ENCODE assay signal across 23 cellular contexts in genomic region chr7:6032167-6032566, GRCh38. TPM values are rescaled to one million over a fixed set of nuclear protein-coding genes. Genes with fewer than 3 reads are reported as not detected.
DNase-seq lines count a peak whose midpoint lies in the region; ATAC-seq, FAIRE-seq and TF ChIP-seq lines count a peak whose summit lies in the region.
"Had no signal": no experiment of that assay in that cellular context is flagged by ENCODE, and none has a peak within 500 bp of the region (broad histone marks: within the 10 kb centered on the region; RNA-seq: fewer than 3 reads in every experiment).

No MANE protein-coding gene starts in this region.

- TF ChIP-seq POLR2A in K562 (conservative IDR thresholded peaks at IDR 0.05) (no peak), H54 (IDR thresholded peaks at IDR 0.05; ENCODE audit: low read depth, low read length) (no peak)

- ATAC-seq in K562, result peak; percentile 70
- ATAC-seq in naive thymus-derived CD4-positive, alpha-beta T cell, result peak; percentile 54
- ATAC-seq: A549 had no signal

- H4K20me1 ChIP-seq in K562 (replicated peaks; ENCODE audit: control insufficient read depth, insufficient read depth, low read length), result no peaks in the 10 kb centered on the region; the same call in 1 of the 2 replicates

- H3K36me3 Mint-ChIP-seq in CD8-positive, alpha-beta memory T cell, result peaks cover 12 to 78% (median 18%) of the 10 kb centered on the region in 3 donors
- peaks cover 0 to 53% (median 11%) of the 10 kb centered on the region in 5 donors for H3K36me3 Mint-ChIP-seq in naive thymus-derived CD4-positive, alpha-beta T cell

- peaks cover 29% of the 10 kb centered on the region; the same call in 2 of the 3 replicates for H3K79me2 ChIP-seq in K562 (ENCODE audit: control insufficient read depth, insufficient read depth, low read length)

- no peak overlapping the region for H3K4me3 ChIP-seq in CD8-positive, alpha-beta memory T cell (ENCODE audit: low read length)
- H3K4me3 ChIP-seq in K562, result no peak overlapping the region
- no peak overlapping the region for H3K4me3 ChIP-seq in naive thymus-derived CD4-positive, alpha-beta T cell (ENCODE audit: low read length)
- H3K4me3 ChIP-seq: A549, SK-N-MC had no signal

- no peak overlapping the region for H2AFZ ChIP-seq in K562 (ENCODE audit: low read depth, low read length)

- TF ChIP-seq CTCF in K562 (IDR thresholded peaks at IDR 0.05 in 2 of 3, conservative IDR thresholded peaks at IDR 0.05 in 1 of 3; ENCODE audit: insufficient read depth in 2 of 3, low read depth in 1 of 3, low read length in 3 of 3), result no peak

- CTCF ChIA-PET in CD8-positive, alpha-beta memory T cell (lab: Charles Lee), result interaction anchor here (1.2 kb wide), 1 partner anchor 8 kb away, joined by 3 read pairs; no protein-coding TSS in a partner anchor
- CTCF ChIA-PET in K562 (lab: Yijun Ruan, JAX; ENCODE audit: low intra/inter-chr PET ratio), result no interaction called here
- CTCF ChIA-PET in naive thymus-derived CD4-positive, alpha-beta T cell (lab: Charles Lee), result no interaction called here

- H3K9me3 ChIP-seq in CD8-positive, alpha-beta memory T cell (ENCODE audit: low read length), result no peaks in the 10 kb centered on the region
- H3K9me3 ChIP-seq in K562 (replicated peaks; ENCODE audit: control insufficient read depth, insufficient read depth, low read depth, low read length), result no peaks in the 10 kb centered on the region
- no peaks in the 10 kb centered on the region for H3K9me3 ChIP-seq in naive thymus-derived CD4-positive, alpha-beta T cell (ENCODE audit: control insufficient read depth in 2 of 3, low read length in 3 of 3)
- H3K9me3 ChIP-seq: A549 had no signal

- no peaks in the 10 kb centered on the region for H3K9me1 ChIP-seq in K562 (ENCODE audit: control insufficient read depth, insufficient read depth, low read length)

- no peak for TF ChIP-seq RAD21 in K562 (CRISPR knock-in tag; conservative IDR thresholded peaks at IDR 0.05 in 1 of 2, IDR thresholded peaks at IDR 0.05 in 1 of 2)

- 4% methylated on average over 5 of the region's 5 CpGs for WGBS in K562 (ENCODE audit: insufficient coverage, low coverage, missing lambda C conversion rate)

- peak overlapping the region in 5 of 8 donors; percentile 17 to 70 (median 51) for H3K27ac Mint-ChIP-seq in CD8-positive, alpha-beta memory T cell
- H3K27ac Mint-ChIP-seq in naive thymus-derived CD4-positive, alpha-beta T cell, result peak overlapping the region in 2 of 9 donors; percentile 41 to 90

- in situ Hi-C loops in K562 (cut with MboI), result no loop called here

- no peaks in the 10 kb centered on the region for H3K9me3 Mint-ChIP-seq in CD8-positive, alpha-beta memory T cell
- peaks cover 0 to 2% (median 0%) of the 10 kb centered on the region in 11 donors for H3K9me3 Mint-ChIP-seq in naive thymus-derived CD4-positive, alpha-beta T cell
- H3K9me3 Mint-ChIP-seq: CD4-positive, alpha-beta memory T cell had no signal

- no peak for FAIRE-seq in K562 (lab: Jason Lieb, UNC)
- FAIRE-seq in H54 (lab: Jason Lieb, UNC), result no peak
- FAIRE-seq: A549, GM12891 had no signal

- no peak overlapping the region for H3K9ac ChIP-seq in K562 (ENCODE audit: insufficient read depth in 1 of 2, low read depth in 2 of 2, low read length in 2 of 2)

- no peak overlapping the region for H3K4me2 ChIP-seq in K562 (ENCODE audit: insufficient read depth, low read length)
- H3K4me2 ChIP-seq: A549 had no signal

- H3K27me3 ChIP-seq in CD8-positive, alpha-beta memory T cell (ENCODE audit: insufficient read depth, low read length, poor library complexity, severe bottlenecking), result no peaks in the 10 kb centered on the region
- no peaks in the 10 kb centered on the region for H3K27me3 ChIP-seq in K562 (ENCODE audit: control insufficient read depth in 2 of 2, insufficient read depth in 2 of 2, low read length in 2 of 2)
- no peaks in the 10 kb centered on the region for H3K27me3 ChIP-seq in naive thymus-derived CD4-positive, alpha-beta T cell (ENCODE audit: control insufficient read depth in 2 of 2, insufficient read depth in 2 of 2, low read length in 2 of 2)

- H3K27me3 Mint-ChIP-seq in CD8-positive, alpha-beta memory T cell, result no peaks in the 10 kb centered on the region
- H3K27me3 Mint-ChIP-seq in naive thymus-derived CD4-positive, alpha-beta T cell, result no peaks in the 10 kb centered on the region
- H3K27me3 Mint-ChIP-seq: CD4-positive, alpha-beta memory T cell had no signal

- DNase-seq in CD8-positive, alpha-beta memory T cell, result peak in 1 of 5 donors; percentile 4
- peak; percentile 85 for DNase-seq in OCI-M1 (lab: John Stamatoyannopoulos, UW)
- peak in 2 of 4 experiments; percentile 25 to 56 for DNase-seq in K562 (ENCODE audit: extremely low read depth in 1 of 4, low spot score in 3 of 4)
- DNase-seq in naive thymus-derived CD4-positive, alpha-beta T cell, result no peak
- no peak for DNase-seq in NCI-H1105 (lab: John Stamatoyannopoulos, UW)
- no peak for DNase-seq in H54 (ENCODE audit: insufficient read length, low spot score)
- DNase-seq in middle frontal gyrus (ENCODE audit: extremely low spot score, low spot score), result no peak
- DNase-seq: CD4-positive, alpha-beta memory T cell; DMS53; EL; GOT3; NCI-H1048; NCI-H1436 treated with DMSO at 0.1 percent for 48 hours; NCI-H2029 treated with DMSO at 0.1 percent for 48 hours; NCI-H2171 treated with DMSO at 0.1 percent for 48 hours; NCI-H446 treated with DMSO at 0.1 percent for 48 hours; NCI-H69; SHP77 had no signal

- peaks cover 30 to 34% (median 32%) of the 10 kb centered on the region in 3 donors for H3K4me1 Mint-ChIP-seq in CD8-positive, alpha-beta memory T cell
- H3K4me1 Mint-ChIP-seq in naive thymus-derived CD4-positive, alpha-beta T cell, result peaks cover 4 to 17% (median 13%) of the 10 kb centered on the region in 7 donors

- peak overlapping the region in 2 of 7 donors; percentile 35 to 51 for H3K4me3 Mint-ChIP-seq in CD8-positive, alpha-beta memory T cell
- H3K4me3 Mint-ChIP-seq in naive thymus-derived CD4-positive, alpha-beta T cell, result no peak overlapping the region
- H3K4me3 Mint-ChIP-seq: CD4-positive, alpha-beta memory T cell had no signal

- no TSS peak for BruUV-seq in K562 (replicated peaks; lab: Mats Ljungman, UMichigan)

- POLR2A ChIA-PET in CD8-positive, alpha-beta memory T cell (lab: Charles Lee), result interaction anchor here (0.6 kb wide), 1 partner anchor 411 kb away, joined by 4 read pairs; no protein-coding TSS in a partner anchor
- POLR2A ChIA-PET in K562 (lab: Yijun Ruan, JAX), result interaction anchor here (1.0 to 2.5 kb wide), 3 partner anchors 8 to 24 kb away, joined by 4 to 8 read pairs (median 6); partner anchors contain the start of genes AIMP2 and PMS2
- POLR2A ChIA-PET in naive thymus-derived CD4-positive, alpha-beta T cell (lab: Charles Lee), result interaction anchor here (0.6 kb wide), 1 partner anchor 214 kb away, joined by 6 read pairs; no protein-coding TSS in a partner anchor

- intact Hi-C loops in K562 (cut with micrococcal nuclease), result no loop called here
- intact Hi-C loops in naive thymus-derived CD4-positive, alpha-beta T cell (cut with micrococcal nuclease), result no loop called here

- no peak overlapping the region for H3K27ac ChIP-seq in CD8-positive, alpha-beta memory T cell (ENCODE audit: low read depth, low read length)
- peak overlapping the region; percentile 9; the same call in 1 of the 3 replicates for H3K27ac ChIP-seq in K562 (ENCODE audit: extremely low read depth, low read depth, low read length)
- no peak overlapping the region for H3K27ac ChIP-seq in naive thymus-derived CD4-positive, alpha-beta T cell (ENCODE audit: low read depth, low read length)
- H3K27ac ChIP-seq: A549, SK-N-MC had no signal

- TF ChIP-seq EP300 in K562 (IDR thresholded peaks at IDR 0.05; ENCODE audit: low read length), result no peak; the same call in 1 of the 2 replicates

- H3K36me3 ChIP-seq in CD8-positive, alpha-beta memory T cell (ENCODE audit: insufficient read depth, low read length), result peaks cover 14% of the 10 kb centered on the region
- H3K36me3 ChIP-seq in K562 (ENCODE audit: control insufficient read depth, insufficient read depth, low read length), result peaks cover 84% of the 10 kb centered on the region
- H3K36me3 ChIP-seq in naive thymus-derived CD4-positive, alpha-beta T cell (ENCODE audit: control insufficient read depth in 2 of 3, insufficient read depth in 3 of 3, low read length in 3 of 3), result peaks cover 12 to 79% (median 22%) of the 10 kb centered on the region in 3 experiments

- peaks cover 6% of the 10 kb centered on the region for H3K4me1 ChIP-seq in CD8-positive, alpha-beta memory T cell (ENCODE audit: insufficient read depth, low read length)
- H3K4me1 ChIP-seq in K562 (replicated peaks in 1 of 2; ENCODE audit: control insufficient read depth in 2 of 2, insufficient read depth in 2 of 2, low read length in 2 of 2), result peaks cover 3 to 5% of the 10 kb centered on the region in 2 experiments; a peak in 4 of 5 replicates
- H3K4me1 ChIP-seq in naive thymus-derived CD4-positive, alpha-beta T cell (ENCODE audit: control insufficient read depth in 2 of 2, insufficient read depth in 2 of 2, low read length in 2 of 2), result peaks cover 2 to 15% of the 10 kb centered on the region in 2 donors
- H3K4me1 ChIP-seq: A549 had no signal

RNA-seq across cellular contexts. Expression of gene ANKRD61, which starts 1.0 kb away (rescaled TPM):
- under 1 TPM in 1 of 2 experiments, not detected in 1; 0.24 TPM for total RNA-seq in CD8-positive, alpha-beta memory T cell
- not detected for polyA plus RNA-seq in CD8-positive, alpha-beta memory T cell
- total RNA-seq in K562 (2011; cell fraction: chromatin; rRNA removed; ENCODE audit: low replicate concordance), result not detected in 2 replicates
- not detected in 2 replicates for total RNA-seq in K562 (2011; cell fraction: nucleolus; rRNA removed)
- not detected in 2 replicates for total RNA-seq in K562 (2011; cell fraction: nucleoplasm; rRNA removed)
- total RNA-seq in K562 (2014; rRNA removed), result not detected in 2 replicates
- not detected in 2 replicates for total RNA-seq in K562 (2014; rRNA removed; fragmentation: Illumina TruSeq; extraction: Trizol)
- not detected in 2 replicates for total RNA-seq in K562 (2015; rRNA removed; fragmentation: Illumina TruSeq; extraction: Trizol)
- not detected in 2 replicates for total RNA-seq in K562 (2021)
- 0.10 TPM in 1 of 2 replicates, not detected in the other for polyA plus RNA-seq in K562 (2011; rRNA removed)
- polyA plus RNA-seq in K562 (2011; cell fraction: cytosol; rRNA removed), result 0.04 TPM in 2 replicates
- polyA plus RNA-seq in K562 (2011; cell fraction: nucleus; rRNA removed), result 0.17 TPM in 1 of 2 replicates, not detected in the other
- polyA plus RNA-seq in K562 (2012), result 0.59 and 1.0 TPM in 2 replicates
- polyA plus RNA-seq in K562 (2014; fragmentation: Illumina TruSeq; extraction: Trizol), result 0.09 and 0.12 TPM in 2 replicates
- polyA plus RNA-seq in K562 (2014; fragmentation: Nextera tagmentation; extraction: Ambion mirVana), result under 1 TPM; 0.08 to 0.11 TPM
- not detected in 2 replicates for polyA plus RNA-seq in K562 (2014; rRNA removed)
- not detected in 2 replicates for polyA minus RNA-seq in K562 (2011; rRNA and poly(A)+ RNA removed)
- not detected in 2 replicates for polyA minus RNA-seq in K562 (2011; cell fraction: cytosol; rRNA and poly(A)+ RNA removed)
- not detected in 2 replicates for polyA minus RNA-seq in K562 (2011; cell fraction: nucleus; rRNA and poly(A)+ RNA removed)
- total RNA-seq in naive thymus-derived CD4-positive, alpha-beta T cell, result not detected
- under 1 TPM; 0.29 to 0.50 TPM for polyA plus RNA-seq in naive thymus-derived CD4-positive, alpha-beta T cell
- total RNA-seq: CD4-positive, alpha-beta memory T cell; HT-29; MCF 10A had no signal

RNA-seq across cellular contexts. Expression of gene AIMP2, which starts 23.1 kb away (rescaled TPM):
- total RNA-seq in CD8-positive, alpha-beta memory T cell, result 10 to 100 TPM; 80.0 to 82.5 TPM
- 22.4 TPM for polyA plus RNA-seq in CD8-positive, alpha-beta memory T cell
- total RNA-seq in K562 (2011; cell fraction: chromatin; rRNA removed; ENCODE audit: low replicate concordance), result 17.5 and 24.0 TPM in 2 replicates
- total RNA-seq in K562 (2011; cell fraction: nucleolus; rRNA removed), result 26.6 and 32.2 TPM in 2 replicates
- 28.0 and 29.7 TPM in 2 replicates for total RNA-seq in K562 (2011; cell fraction: nucleoplasm; rRNA removed)
- total RNA-seq in K562 (2014; rRNA removed) (83.5 and 84.9 TPM in 2 replicates), K562 (2014; rRNA removed; fragmentation: Illumina TruSeq; extraction: Trizol) (47.2 and 51.8 TPM in 2 replicates), K562 (2015; rRNA removed; fragmentation: Illumina TruSeq; extraction: Trizol) (66.4 and 67.0 TPM in 2 replicates), K562 (2021) (62.5 and 65.8 TPM in 2 replicates)
- polyA plus RNA-seq in K562 (2011; rRNA removed) (57.8 and 69.3 TPM in 2 replicates), K562 (2014; fragmentation: Illumina TruSeq; extraction: Trizol) (57.6 and 70.8 TPM in 2 replicates), K562 (2014; fragmentation: Nextera tagmentation; extraction: Ambion mirVana) (10 to 100 TPM; 47.5 to 63.5 TPM), K562 (2014; rRNA removed) (65.7 and 73.7 TPM in 2 replicates)
- polyA plus RNA-seq in K562 (2011; cell fraction: cytosol; rRNA removed), result 79.2 and 95.7 TPM in 2 replicates
- polyA plus RNA-seq in K562 (2011; cell fraction: nucleus; rRNA removed), result 23.6 and 26.8 TPM in 2 replicates
- polyA plus RNA-seq in K562 (2012), result 44.7 and 52.9 TPM in 2 replicates
- 48.0 and 62.2 TPM in 2 replicates for polyA minus RNA-seq in K562 (2011; rRNA and poly(A)+ RNA removed)
- polyA minus RNA-seq in K562 (2011; cell fraction: cytosol; rRNA and poly(A)+ RNA removed), result 42.0 and 45.0 TPM in 2 replicates
- 17.5 and 27.1 TPM in 2 replicates for polyA minus RNA-seq in K562 (2011; cell fraction: nucleus; rRNA and poly(A)+ RNA removed)
- 10 to 100 TPM in 3 of 5 experiments, 1 to 10 TPM in 2; 5.0 to 37.9 (median 11.8) TPM for total RNA-seq in naive thymus-derived CD4-positive, alpha-beta T cell
- polyA plus RNA-seq in naive thymus-derived CD4-positive, alpha-beta T cell, result 10 to 100 TPM; 17.8 to 25.9 TPM

RNA-seq across cellular contexts. Expression of gene PMS2, which starts 23.3 kb away (rescaled TPM):
- total RNA-seq in CD8-positive, alpha-beta memory T cell, result 10 to 100 TPM; 22.6 to 26.0 TPM
- 16.7 TPM for polyA plus RNA-seq in CD8-positive, alpha-beta memory T cell
- 31.4 and 52.9 TPM in 2 replicates for total RNA-seq in K562 (2011; cell fraction: chromatin; rRNA removed; ENCODE audit: low replicate concordance)
- total RNA-seq in K562 (2011; cell fraction: nucleolus; rRNA removed), result 18.7 and 19.1 TPM in 2 replicates
- total RNA-seq in K562 (2011; cell fraction: nucleoplasm; rRNA removed), result 23.8 and 24.4 TPM in 2 replicates
- total RNA-seq in K562 (2014; rRNA removed), result 13.4 and 17.8 TPM in 2 replicates
- 21.9 and 23.2 TPM in 2 replicates for total RNA-seq in K562 (2014; rRNA removed; fragmentation: Illumina TruSeq; extraction: Trizol)
- total RNA-seq in K562 (2015; rRNA removed; fragmentation: Illumina TruSeq; extraction: Trizol), result 24.9 and 27.6 TPM in 2 replicates
- 17.4 and 17.9 TPM in 2 replicates for total RNA-seq in K562 (2021)
- polyA plus RNA-seq in K562 (2011; rRNA removed), result 16.2 and 16.5 TPM in 2 replicates
- 6.4 and 10.0 TPM in 2 replicates for polyA plus RNA-seq in K562 (2011; cell fraction: cytosol; rRNA removed)
- polyA plus RNA-seq in K562 (2011; cell fraction: nucleus; rRNA removed), result 11.3 and 12.9 TPM in 2 replicates
- 11.6 and 13.7 TPM in 2 replicates for polyA plus RNA-seq in K562 (2012)
- 16.3 and 20.0 TPM in 2 replicates for polyA plus RNA-seq in K562 (2014; fragmentation: Illumina TruSeq; extraction: Trizol)
- polyA plus RNA-seq in K562 (2014; fragmentation: Nextera tagmentation; extraction: Ambion mirVana), result 1 to 10 TPM; 4.9 to 6.5 TPM
- 12.2 and 12.6 TPM in 2 replicates for polyA plus RNA-seq in K562 (2014; rRNA removed)
- 27.2 and 27.6 TPM in 2 replicates for polyA minus RNA-seq in K562 (2011; rRNA and poly(A)+ RNA removed)
- 11.7 and 12.6 TPM in 2 replicates for polyA minus RNA-seq in K562 (2011; cell fraction: cytosol; rRNA and poly(A)+ RNA removed)
- polyA minus RNA-seq in K562 (2011; cell fraction: nucleus; rRNA and poly(A)+ RNA removed), result 7.4 and 15.4 TPM in 2 replicates
- total RNA-seq in naive thymus-derived CD4-positive, alpha-beta T cell, result 10 to 100 TPM; 12.5 to 26.3 (median 23.5) TPM
- polyA plus RNA-seq in naive thymus-derived CD4-positive, alpha-beta T cell, result 10 to 100 TPM in 1 of 2 donors, 1 to 10 TPM in 1; 8.4 to 18.6 TPM

RNA-seq across cellular contexts. Expression of gene EIF2AK1, which starts 26.8 kb away (rescaled TPM):
- total RNA-seq in CD8-positive, alpha-beta memory T cell, result 100 to 1,000 TPM; 103 to 110 TPM
- polyA plus RNA-seq in CD8-positive, alpha-beta memory T cell, result 103 TPM
- 242 and 302 TPM in 2 replicates for total RNA-seq in K562 (2011; cell fraction: chromatin; rRNA removed; ENCODE audit: low replicate concordance)
- total RNA-seq in K562 (2011; cell fraction: nucleolus; rRNA removed), result 102 and 107 TPM in 2 replicates
- total RNA-seq in K562 (2011; cell fraction: nucleoplasm; rRNA removed), result 134 and 136 TPM in 2 replicates
- total RNA-seq in K562 (2014; rRNA removed) (213 and 429 TPM in 2 replicates), K562 (2014; rRNA removed; fragmentation: Illumina TruSeq; extraction: Trizol) (53.4 and 63.1 TPM in 2 replicates), K562 (2015; rRNA removed; fragmentation: Illumina TruSeq; extraction: Trizol) (39.1 and 42.2 TPM in 2 replicates), K562 (2021) (148 and 160 TPM in 2 replicates)
- polyA plus RNA-seq in K562 (2011; rRNA removed) (145 and 147 TPM in 2 replicates), K562 (2014; fragmentation: Illumina TruSeq; extraction: Trizol) (125 and 149 TPM in 2 replicates), K562 (2014; fragmentation: Nextera tagmentation; extraction: Ambion mirVana) (10 to 100 TPM; 28.8 to 42.3 TPM), K562 (2014; rRNA removed) (142 and 180 TPM in 2 replicates)
- polyA plus RNA-seq in K562 (2011; cell fraction: cytosol; rRNA removed), result 125 and 126 TPM in 2 replicates
- polyA plus RNA-seq in K562 (2011; cell fraction: nucleus; rRNA removed), result 165 and 175 TPM in 2 replicates
- 87.1 and 139 TPM in 2 replicates for polyA plus RNA-seq in K562 (2012)
- 165 and 204 TPM in 2 replicates for polyA minus RNA-seq in K562 (2011; rRNA and poly(A)+ RNA removed)
- 74.7 and 86.0 TPM in 2 replicates for polyA minus RNA-seq in K562 (2011; cell fraction: cytosol; rRNA and poly(A)+ RNA removed)
- 75.7 and 122 TPM in 2 replicates for polyA minus RNA-seq in K562 (2011; cell fraction: nucleus; rRNA and poly(A)+ RNA removed)
- total RNA-seq in naive thymus-derived CD4-positive, alpha-beta T cell, result 100 to 1,000 TPM in 1 of 5 experiments, 10 to 100 TPM in 4; 58.6 to 111 (median 66.8) TPM
- polyA plus RNA-seq in naive thymus-derived CD4-positive, alpha-beta T cell, result 10 to 100 TPM; 72.4 to 79.4 TPM
